ENCODE assay signal across 8 cellular contexts in genomic region chr1:228083871-228084278, GRCh38. TPM values are rescaled to one million over a fixed set of nuclear protein-coding genes. Genes with fewer than 3 reads are reported as not detected.
DNase-seq lines count a peak whose midpoint lies in the region; ATAC-seq and TF ChIP-seq lines count a peak whose summit lies in the region.

No MANE protein-coding gene starts in this region.

- no peak for TF ChIP-seq CTCF in A673 (conservative IDR thresholded peaks at IDR 0.05; ENCODE audit: low read depth, low read length)
- TF ChIP-seq CTCF in brain microvascular endothelial cell (IDR thresholded peaks at IDR 0.05; ENCODE audit: low read depth, low read length, missing control alignments), result no peak
- TF ChIP-seq CTCF in lower leg skin (IDR thresholded peaks at IDR 0.05), result no peak
- TF ChIP-seq CTCF in tibial nerve (IDR thresholded peaks at IDR 0.05), result peak in 1 of 5 experiments; percentile 2
- TF ChIP-seq CTCF in GM13977 (IDR thresholded peaks at IDR 0.05; ENCODE audit: extremely low read depth, insufficient read depth, missing control alignments), result no peak

- in situ Hi-C loops in brain microvascular endothelial cell (cut with HindIII; ENCODE audit: low pct_ligation_motif_present, low sequenced_read_pairs) (no loop called here), GM13977 (cut with MboI; ENCODE audit: low pct_unique_long_range_greater_than_20kb, low sequenced_read_pairs, unreplicated experiment) (no loop called here)

- peak overlapping the region; percentile 92 for H3K9ac ChIP-seq in HUES48 (ENCODE audit: low read depth, low read length)

- H3K4me1 ChIP-seq in A673 (ENCODE audit: insufficient read depth, low read length, poor library complexity, severe bottlenecking), result peaks cover 25% of the 10 kb centered on the region
- peaks cover 17% of the 10 kb centered on the region for H3K4me1 ChIP-seq in HUES48 (ENCODE audit: control insufficient read depth, insufficient read depth, low read length)
- H3K4me1 ChIP-seq in tibial nerve, result peaks cover 0 to 72% (median 61%) of the 10 kb centered on the region in 4 donors

- peak overlapping the region; percentile 98 for H3K4me3 ChIP-seq in A673 (ENCODE audit: low read depth, low read length, poor library complexity, severe bottlenecking)
- peak overlapping the region; percentile 81 for H3K4me3 ChIP-seq in HUES48 (ENCODE audit: low read depth, low read length)
- peak overlapping the region; percentile 99 for H3K4me3 ChIP-seq in brain microvascular endothelial cell (ENCODE audit: low read depth, low read length)
- H3K4me3 ChIP-seq in lower leg skin (ENCODE audit: low read depth, poor library complexity, severe bottlenecking), result peak overlapping the region; percentile 99
- H3K4me3 ChIP-seq in tibial nerve, result peak overlapping the region; percentile 89 to 98 (median 96)

- POLR2A ChIA-PET in A673 (lab: Charles Lee; ENCODE audit: low non-redundant PET), result no interaction called here

- intact Hi-C loops in A673 (cut with micrococcal nuclease; ENCODE audit: unreplicated experiment), result no loop called here
- intact Hi-C loops in lower leg skin (cut with DNase I; ENCODE audit: low total_unique reads), result no loop called here

- TSS peak; percentile 34 for BruUV-seq in A673 (replicated peaks; lab: Mats Ljungman, UMichigan)

- TF ChIP-seq EP300 in tibial nerve (IDR thresholded peaks at IDR 0.05), result peak in 1 of 2 donors; percentile 62

- H3K9me3 ChIP-seq in A673 (ENCODE audit: low read depth, low read length, poor library complexity, severe bottlenecking) (no peaks in the 10 kb centered on the region), HUES48 (ENCODE audit: control insufficient read depth, insufficient read depth, low read length) (no peaks in the 10 kb centered on the region), tibial nerve (no peaks in the 10 kb centered on the region)

- CTCF ChIA-PET in A673 (lab: Charles Lee), result no interaction called here

- H3K36me3 ChIP-seq in A673 (ENCODE audit: insufficient read depth, low read length, poor library complexity, severe bottlenecking), result peaks cover 11% of the 10 kb centered on the region
- peaks cover 19% of the 10 kb centered on the region for H3K36me3 ChIP-seq in HUES48 (ENCODE audit: control insufficient read depth, insufficient read depth, low read length)
- H3K36me3 ChIP-seq in brain microvascular endothelial cell (replicated peaks), result peaks cover 12% of the 10 kb centered on the region
- no peaks in the 10 kb centered on the region for H3K36me3 ChIP-seq in tibial nerve

- 1 to 2% methylated on average over 17 of the region's 17 CpGs for WGBS in lower leg skin, 2 donors
- WGBS in tibial nerve, 2 donors, result 0% methylated on average over 15 to 17 of the region's 17 CpGs

- H3K27me3 ChIP-seq in A673 (replicated peaks; ENCODE audit: insufficient read depth, low read depth, low read length, poor library complexity), result no peaks in the 10 kb centered on the region
- H3K27me3 ChIP-seq in HUES48 (ENCODE audit: control insufficient read depth, insufficient read depth, low read length), result peaks cover 9% of the 10 kb centered on the region
- H3K27me3 ChIP-seq in brain microvascular endothelial cell (replicated peaks), result no peaks in the 10 kb centered on the region
- H3K27me3 ChIP-seq in tibial nerve, result no peaks in the 10 kb centered on the region

- DNase-seq in A673 (ENCODE audit: low spot score) (no peak), brain microvascular endothelial cell (no peak), lower leg skin (ENCODE audit: low spot score in 2 of 2) (no peak), tibial nerve (ENCODE audit: low spot score in 2 of 2) (no peak), GM13977 (ENCODE audit: low spot score) (no peak), superior temporal gyrus (ENCODE audit: extremely low spot score) (no peak)

- H3K27ac ChIP-seq in A673 (ENCODE audit: low read depth, low read length, poor library complexity, severe bottlenecking), result peak overlapping the region; percentile 98
- peak overlapping the region; percentile 92 for H3K27ac ChIP-seq in HUES48 (ENCODE audit: low read depth, low read length)
- peak overlapping the region; percentile 100 for H3K27ac ChIP-seq in brain microvascular endothelial cell
- H3K27ac ChIP-seq in tibial nerve, result peak overlapping the region; percentile 98 to 100 (median 99)

- no peak for ATAC-seq in HG02852 (IDR thresholded peaks at IDR 0.05; ENCODE audit: unreplicated experiment)

- no peak for TF ChIP-seq POLR2A in lower leg skin (IDR thresholded peaks at IDR 0.05)
- peak in 1 of 2 donors; percentile 22 for TF ChIP-seq POLR2A in tibial nerve (IDR thresholded peaks at IDR 0.05)

RNA-seq across cellular contexts. Expression of gene ARF1, which starts 1.4 kb away (rescaled TPM):
- total RNA-seq in A673 (2021) (395 and 397 TPM in 2 replicates), lower leg skin (100 to 1,000 TPM; 242 to 326 (median 317) TPM), tibial nerve (100 to 1,000 TPM; 251 to 311 (median 258) TPM)

RNA-seq across cellular contexts. Expression of gene C1orf35, which starts 19.2 kb away (rescaled TPM):
- 27.5 and 27.6 TPM in 2 replicates for total RNA-seq in A673 (2021)
- 10 to 100 TPM; 16.9 to 37.0 (median 31.3) TPM for total RNA-seq in lower leg skin
- total RNA-seq in tibial nerve, result 10 to 100 TPM; 26.4 to 38.5 (median 27.1) TPM

RNA-seq across cellular contexts. Expression of gene MRPL55, which starts 25.2 kb away (rescaled TPM):
- total RNA-seq in A673 (2021), result 60.4 and 70.8 TPM in 2 replicates
- 100 to 1,000 TPM in 1 of 4 donors, 10 to 100 TPM in 3; 59.1 to 100 (median 82.2) TPM for total RNA-seq in lower leg skin
- total RNA-seq in tibial nerve, result 10 to 100 TPM; 68.7 to 83.7 (median 80.0) TPM

RNA-seq across cellular contexts. Expression of gene GUK1, which starts 56.2 kb away (rescaled TPM):
- total RNA-seq in A673 (2021), result 128 and 130 TPM in 2 replicates
- 100 to 1,000 TPM; 359 to 470 (median 422) TPM for total RNA-seq in lower leg skin
- total RNA-seq in tibial nerve, result 100 to 1,000 TPM; 501 to 540 (median 510) TPM
